1 cellular context compared by ENCODE assay signal in the genomic region with DNA sequence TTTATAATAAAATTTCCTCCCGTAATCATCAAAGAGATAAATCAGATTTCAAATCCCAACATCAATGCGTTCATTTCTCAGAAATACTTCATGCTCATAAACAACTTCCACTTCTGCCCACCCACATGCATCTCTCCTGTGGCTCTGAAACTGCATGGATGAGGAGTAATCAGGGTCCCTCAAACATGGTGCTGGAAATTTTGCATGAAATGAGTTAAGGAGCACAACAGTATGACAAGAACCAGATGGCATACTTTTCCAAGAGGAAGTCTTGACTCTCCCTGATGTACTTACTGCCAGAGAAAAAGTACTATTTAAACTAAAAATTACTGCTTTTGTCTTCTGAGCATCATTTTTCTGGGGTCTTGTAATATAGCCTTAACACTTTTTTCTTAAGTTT.
TF ChIP-seq lines count a peak whose summit lies in the region.

No MANE protein-coding gene starts in this region.

TF ChIP-seq in A549, 52 proteins besides CTCF, POLR2A, EP300 and RAD21:
- TF ChIP-seq MYC (IDR thresholded peaks at IDR 0.05; ENCODE audit: borderline replicate concordance, low read length) (no peak), KDM5A (IDR thresholded peaks at IDR 0.05) (no peak), GATA3 (IDR thresholded peaks at IDR 0.05; ENCODE audit: borderline replicate concordance) (no peak), ZFP36 (IDR thresholded peaks at IDR 0.05; ENCODE audit: borderline replicate concordance, partially characterized antibody) (no peak), ZNF302 (CRISPR knock-in tag; IDR thresholded peaks at IDR 0.05) (no peak), BHLHE40 (IDR thresholded peaks at IDR 0.05; ENCODE audit: low read depth, low read length) (no peak), CHD2 (IDR thresholded peaks at IDR 0.05; ENCODE audit: low read length, partially characterized antibody) (no peak), HOXB5 (CRISPR knock-in tag; IDR thresholded peaks at IDR 0.05) (no peak), RCOR1 (IDR thresholded peaks at IDR 0.05; ENCODE audit: low read depth, low read length) (no peak), NPAS2 (CRISPR knock-in tag; IDR thresholded peaks at IDR 0.05; ENCODE audit: borderline replicate concordance) (no peak), NR3C1 (IDR thresholded peaks at IDR 0.05) (no peak), POLR2AphosphoS2 (conservative IDR thresholded peaks at IDR 0.05; ENCODE audit: low read length) (no peak), EHF (CRISPR knock-in tag; IDR thresholded peaks at IDR 0.05) (no peak), FOSB (CRISPR knock-in tag; IDR thresholded peaks at IDR 0.05) (no peak), ZC3H11A (IDR thresholded peaks at IDR 0.05) (no peak)
